Comparison of ENCODE assay signal across 1 cellular context in genomic region chr11:111077938-111078337, GRCh38.
TF ChIP-seq lines count a peak whose summit lies in the region.

No MANE protein-coding gene starts in this region.

TF ChIP-seq in H1, 55 proteins besides CTCF, POLR2A, EP300 and RAD21 (continued from another document):
- no peak for TF ChIP-seq CHD7 (IDR thresholded peaks at IDR 0.05; ENCODE audit: insufficient replicate concordance, low read length)
- no peak for TF ChIP-seq TCF12 (IDR thresholded peaks at IDR 0.05; ENCODE audit: low read depth, low read length)
- TF ChIP-seq TAF1 (IDR thresholded peaks at IDR 0.05; ENCODE audit: low read depth, low read length): no peak
- TF ChIP-seq KDM1A (IDR thresholded peaks at IDR 0.05; ENCODE audit: borderline replicate concordance, low read length): no peak
